10 cellular contexts compared by ENCODE assay signal in the genomic region with DNA sequence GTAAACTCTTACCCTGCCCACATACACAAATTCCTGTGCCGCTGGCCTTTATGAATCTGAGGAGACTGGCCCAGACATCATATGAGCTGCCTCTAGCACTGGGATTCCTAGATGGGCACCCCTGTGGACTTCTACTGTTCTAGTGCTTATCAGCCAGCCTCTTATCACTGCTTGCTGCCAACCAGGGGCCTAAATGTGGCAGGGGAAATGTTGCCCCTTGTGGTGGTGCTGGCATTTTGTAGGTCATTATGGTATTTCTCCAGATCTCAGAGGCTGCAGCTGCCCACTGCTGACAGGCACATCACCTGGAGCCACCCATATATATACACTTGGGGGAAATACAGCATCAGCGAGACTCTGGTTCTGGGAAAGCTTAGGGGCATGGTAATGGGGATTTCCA. TPM values are rescaled to one million over a fixed set of nuclear protein-coding genes. Genes with fewer than 3 reads are reported as not detected.
DNase-seq lines count a peak whose midpoint lies in the region; ATAC-seq, FAIRE-seq and TF ChIP-seq lines count a peak whose summit lies in the region.
"Had no signal": no experiment of that assay in that cellular context is flagged by ENCODE, and none has a peak within 500 bp of the region (broad histone marks: within the 10 kb centered on the region; RNA-seq: fewer than 3 reads in every experiment).

No MANE protein-coding gene starts in this region.

- H3K79me2 ChIP-seq in PC-3 (ENCODE audit: low read length) = peaks cover 6% of the 10 kb centered on the region; the same call in 1 of the 2 replicates

- no peaks in the 10 kb centered on the region for H3F3A ChIP-seq in PC-3 (ENCODE audit: low read length, unreplicated experiment)

- TF ChIP-seq POLR2A in A549 (IDR thresholded peaks at IDR 0.05; ENCODE audit: low read length) = no peak
- no peak for TF ChIP-seq POLR2A in tibial nerve (IDR thresholded peaks at IDR 0.05)

- POLR2A ChIA-PET in A549 (lab: Yijun Ruan, JAX) = no interaction called here
- POLR2A ChIA-PET in PC-3 (lab: Charles Lee; ENCODE audit: unreplicated experiment) = interaction anchor here (0.6 kb wide), 1 partner anchor 11 kb away, joined by 5 read pairs; no protein-coding TSS in a partner anchor

- H3K27me3 ChIP-seq in PC-3 (ENCODE audit: low read length) (no peaks in the 10 kb centered on the region), tibial nerve (no peaks in the 10 kb centered on the region)

- H3K36me3 ChIP-seq in PC-3 (ENCODE audit: low read depth, low read length) (no peaks in the 10 kb centered on the region), tibial nerve (peaks cover 0 to 17% (median 0%) of the 10 kb centered on the region in 3 donors)
- H3K36me3 ChIP-seq: thoracic aorta had no signal

- no peak overlapping the region for H2AFZ ChIP-seq in PC-3 (ENCODE audit: low read length)

- no peaks in the 10 kb centered on the region for H4K20me1 ChIP-seq in PC-3 (ENCODE audit: low read length)

- H3K9me3 ChIP-seq in A549 (no peaks in the 10 kb centered on the region), PC-3 (ENCODE audit: low read length) (no peaks in the 10 kb centered on the region), tibial nerve (no peaks in the 10 kb centered on the region)
- H3K9me3 ChIP-seq: thoracic aorta had no signal

- H3K27ac ChIP-seq in A549 (peak overlapping the region in 1 of 2 experiments; percentile 28; a peak in 1 of 6 replicates), PC-3 (ENCODE audit: low read length) (no peak overlapping the region), tibial nerve (peak overlapping the region in 2 of 4 donors; percentile 10 to 40)
- H3K27ac ChIP-seq: thoracic aorta had no signal

- H3K4me2 ChIP-seq in A549 (no peak overlapping the region), PC-3 (ENCODE audit: low read length) (no peak overlapping the region)

- TF ChIP-seq CTCF in A549 (IDR thresholded peaks at IDR 0.05) = peak; percentile 44; the same call in 2 of the 3 replicates
- TF ChIP-seq CTCF in GM12872 (IDR thresholded peaks at IDR 0.05; ENCODE audit: insufficient read depth, low read depth, low read length) = peak; percentile 61
- peak; percentile 47; the same call in 1 of the 2 replicates for TF ChIP-seq CTCF in PC-3 (conservative IDR thresholded peaks at IDR 0.05; ENCODE audit: low read depth, low read length)
- no peak for TF ChIP-seq CTCF in tibial nerve (IDR thresholded peaks at IDR 0.05)

- H3K4me1 ChIP-seq in A549 = peaks cover 29% of the 10 kb centered on the region
- H3K4me1 ChIP-seq in PC-3 (ENCODE audit: insufficient read depth, low read length) = peaks cover 15% of the 10 kb centered on the region
- peaks cover 0 to 12% (median 2%) of the 10 kb centered on the region in 4 donors for H3K4me1 ChIP-seq in tibial nerve

- CTCF ChIA-PET in A549 (lab: Yijun Ruan, JAX) = interaction anchor here (0.6 to 9.6 kb wide), 18 partner anchors 12 to 243 kb away, joined by 3 to 166 read pairs (median 4); no protein-coding TSS in a partner anchor
- CTCF ChIA-PET in PC-3 (lab: Charles Lee) = interaction anchor here (0.6 kb wide), 1 partner anchor 237 kb away, joined by 3 read pairs; no protein-coding TSS in a partner anchor

- intact Hi-C loops in PC-3 (cut with micrococcal nuclease) = no loop called here
- intact Hi-C loops in left cardiac atrium (cut with DNase I) = no loop called here

- no peak for FAIRE-seq in A549 (lab: Jason Lieb, UNC)
- FAIRE-seq: islet of Langerhans had no signal

- TF ChIP-seq RAD21 in A549 (conservative IDR thresholded peaks at IDR 0.05 in 1 of 2, IDR thresholded peaks at IDR 0.05 in 1 of 2) = peak in 1 of 2 experiments; percentile 51; a peak in 3 of 5 replicates

- H3K9me2 ChIP-seq in PC-3 (replicated peaks; ENCODE audit: low read length) = no peaks in the 10 kb centered on the region

- H3K9ac ChIP-seq in PC-3 (ENCODE audit: low read length) = no peak overlapping the region

- 67% methylated on average over 2 of the region's 2 CpGs for WGBS in A549 (ENCODE audit: missing lambda C conversion rate)
- WGBS in tibial nerve, 2 donors = 55 to 67% methylated on average over 2 of the region's 2 CpGs

- TF ChIP-seq EP300 in A549 (IDR thresholded peaks at IDR 0.05) (no peak), tibial nerve (IDR thresholded peaks at IDR 0.05) (no peak)

- BruUV-seq in PC-3 (replicated peaks; lab: Mats Ljungman, UMichigan) = no TSS peak

- ATAC-seq in A549 (peak; percentile 93 to 94), PC-3 (peak; percentile 35), left cardiac atrium (peak; percentile 34 to 51), GM21381 (IDR thresholded peaks at IDR 0.05; ENCODE audit: unreplicated experiment) (no peak), HG02623 (IDR thresholded peaks at IDR 0.05; ENCODE audit: unreplicated experiment) (no peak)

- H3K4me3 ChIP-seq in A549 (no peak overlapping the region), PC-3 (ENCODE audit: low read length) (no peak overlapping the region), tibial nerve (no peak overlapping the region)
- H3K4me3 ChIP-seq: thoracic aorta had no signal

- DNase-seq in A549 (ENCODE audit: low read depth in 1 of 2, low spot score in 1 of 2) (peak; percentile 64 to 74), PC-3 (no peak), left cardiac atrium (no peak), NCI-H187 treated with DMSO at 0.1 percent for 48 hours (lab: John Stamatoyannopoulos, UW) (no peak), tibial nerve (ENCODE audit: low spot score in 2 of 2) (no peak)

TF ChIP-seq in A549, 52 proteins besides CTCF, POLR2A, EP300 and RAD21:
- TF ChIP-seq KDM1A (IDR thresholded peaks at IDR 0.05; ENCODE audit: low read depth) = no peak
- TF ChIP-seq POLR2AphosphoS2 (conservative IDR thresholded peaks at IDR 0.05; ENCODE audit: low read length) = no peak
- TF ChIP-seq CBX2 (IDR thresholded peaks at IDR 0.05; ENCODE audit: borderline replicate concordance, low read depth) = no peak
- 0 out of 3 replicates have a peak, but pooled peaks have one; percentile 15 for TF ChIP-seq SMC3 (IDR thresholded peaks at IDR 0.05)

RNA-seq across cellular contexts. Expression of gene SFR1, which starts 5.4 kb away (rescaled TPM):
- polyA plus RNA-seq in A549 (2011; rRNA removed) (11.2 and 17.6 TPM in 2 replicates), A549 (2017; fragmentation: RNase III; extraction: RNeasy Plus Mini Kit Qiagen cat#74134 plus additional on column Dnase treatment) (15.8 to 16.8 TPM (median 16.2 TPM) in 3 replicates)
- polyA plus RNA-seq in A549 (2012; cell fraction: cytosol; rRNA removed) = 5.6 and 6.0 TPM in 2 replicates
- 2.0 and 4.4 TPM in 2 replicates for polyA plus RNA-seq in A549 (2012; cell fraction: nucleus; rRNA removed)
- polyA minus RNA-seq in A549 (2011; rRNA and poly(A)+ RNA removed) = 2.5 and 2.8 TPM in 2 replicates
- total RNA-seq in PC-3 (2014; rRNA removed) (2.9 and 4.7 TPM in 2 replicates), left cardiac atrium (1 to 10 TPM; 6.5 to 7.0 TPM), tibial nerve (10 to 100 TPM in 2 of 4 donors, 1 to 10 TPM in 2; 4.7 to 26.2 (median 8.4) TPM)

RNA-seq across cellular contexts. Expression of gene COL17A1, which starts 41.7 kb away (rescaled TPM):
- 0.91 and 1.3 TPM in 2 replicates for polyA plus RNA-seq in A549 (2011; rRNA removed)
- polyA plus RNA-seq in A549 (2012; cell fraction: cytosol; rRNA removed) = 0.41 and 0.54 TPM in 2 replicates
- polyA plus RNA-seq in A549 (2012; cell fraction: nucleus; rRNA removed) = 1.8 and 1.9 TPM in 2 replicates
- polyA plus RNA-seq in A549 (2017; fragmentation: RNase III; extraction: RNeasy Plus Mini Kit Qiagen cat#74134 plus additional on column Dnase treatment) = 1.5 to 1.7 TPM (median 1.6 TPM) in 3 replicates
- 0.39 and 1.2 TPM in 2 replicates for polyA minus RNA-seq in A549 (2011; rRNA and poly(A)+ RNA removed)
- 1.2 and 1.6 TPM in 2 replicates for total RNA-seq in PC-3 (2014; rRNA removed)
- total RNA-seq in left cardiac atrium = under 1 TPM; 0.29 to 0.55 TPM
- under 1 TPM in 3 of 4 donors, not detected in 1; under 0.01 to 0.59 (median 0.22) TPM for total RNA-seq in tibial nerve

Comparison
In these comparisons a context has a peak if more than half of its experiments do, and no peak if none do; other contexts are left out.
1. ATAC-seq: peak in A549 (2 of 2), PC-3 (single experiment) and left cardiac atrium (2 of 2); none in GM21381 (single experiment) and HG02623 (single experiment).
2. DNase-seq: peak in A549 (2 of 2); none in PC-3 (single experiment), left cardiac atrium (single experiment), NCI-H187 treated with DMSO at 0.1 percent for 48 hours (single experiment) and tibial nerve (0 of 2).
3. CTCF ChIP-seq: peak in A549 (single experiment), GM12872 (single experiment) and PC-3 (single experiment); none in tibial nerve (0 of 5).